ENCODE assay signal across 21 cellular contexts in genomic region chr11:94604496-94604895, GRCh38. TPM values are rescaled to one million over a fixed set of nuclear protein-coding genes. Genes with fewer than 3 reads are reported as not detected.
DNase-seq lines count a peak whose midpoint lies in the region; ATAC-seq and TF ChIP-seq lines count a peak whose summit lies in the region.
"Had no signal": no experiment of that assay in that cellular context is flagged by ENCODE, and none has a peak within 500 bp of the region (broad histone marks: within the 10 kb centered on the region; RNA-seq: fewer than 3 reads in every experiment).

No MANE protein-coding gene starts in this region.

- H4K20me1 ChIP-seq in smooth muscle cell (ENCODE audit: low read depth): no peaks in the 10 kb centered on the region

- H3K9me3 ChIP-seq in HEK293 (ENCODE audit: control insufficient read depth, insufficient read depth, low read depth, low read length): no peaks in the 10 kb centered on the region
- peaks cover 3% of the 10 kb centered on the region for H3K9me3 ChIP-seq in smooth muscle cell (replicated peaks; ENCODE audit: low read depth)
- H3K9me3 ChIP-seq: vagina had no signal

- H3K27me3 Mint-ChIP-seq in WTC11 (ENCODE audit: low read depth): peaks cover 3% of the 10 kb centered on the region; the same call in 1 of the 2 replicates
- H3K27me3 Mint-ChIP-seq: activated naive CD8-positive, alpha-beta T cell treated with anti-CD3 and anti-CD28 coated beads for 36 hours; CD4-positive, CD25-positive, alpha-beta regulatory T cell had no signal

- H3K4me1 ChIP-seq in HEK293 (ENCODE audit: control insufficient read depth, insufficient read depth, low read length): no peaks in the 10 kb centered on the region
- H3K4me1 ChIP-seq in smooth muscle cell (ENCODE audit: low read depth): peaks cover 8% of the 10 kb centered on the region
- H3K4me1 ChIP-seq: vagina had no signal

- H3K27me3 ChIP-seq in smooth muscle cell (ENCODE audit: low read depth): no peaks in the 10 kb centered on the region
- H3K27me3 ChIP-seq: vagina had no signal

- no peaks in the 10 kb centered on the region for H3K79me2 ChIP-seq in smooth muscle cell (ENCODE audit: low read depth)

- H3K27ac Mint-ChIP-seq in WTC11: no peak overlapping the region
- H3K27ac Mint-ChIP-seq: activated naive CD8-positive, alpha-beta T cell treated with anti-CD3 and anti-CD28 coated beads for 36 hours; CD4-positive, CD25-positive, alpha-beta regulatory T cell; endodermal cell; nephron progenitor cell had no signal

- H3K4me3 ChIP-seq in HEK293 (ENCODE audit: low read depth, low read length) (no peak overlapping the region), smooth muscle cell (no peak overlapping the region)
- H3K4me3 ChIP-seq: left ventricle myocardium inferior, vagina had no signal

- CTCF ChIA-PET in HEK293 (lab: Yijun Ruan, JAX): interaction anchor here (0.5 to 2.0 kb wide), 2 partner anchors 18 to 263 kb away, joined by 4 to 10 read pairs; no protein-coding TSS in a partner anchor
- CTCF ChIA-PET in WTC11 (lab: Charles Lee): no interaction called here

- ATAC-seq in WTC11 (peak; percentile 86), GM19463 (IDR thresholded peaks at IDR 0.05; ENCODE audit: unreplicated experiment) (no peak)

- H3K4me2 ChIP-seq in smooth muscle cell: peak overlapping the region; percentile 8

- H3K9me3 Mint-ChIP-seq in WTC11: peaks cover 24% of the 10 kb centered on the region

- H3K27ac ChIP-seq in HEK293 (ENCODE audit: extremely low read depth, low read depth, low read length): no peak overlapping the region
- H3K27ac ChIP-seq in smooth muscle cell (ENCODE audit: low read depth): no peak overlapping the region
- H3K27ac ChIP-seq: left ventricle myocardium inferior, RWPE1, vagina had no signal

- no peak overlapping the region for H3K9ac ChIP-seq in smooth muscle cell (ENCODE audit: low read depth)

- H3K36me3 ChIP-seq in HEK293 (ENCODE audit: control insufficient read depth in 2 of 2, insufficient read depth in 1 of 2, low read length in 2 of 2) (no peaks in the 10 kb centered on the region), smooth muscle cell (ENCODE audit: low read depth) (peaks cover 4% of the 10 kb centered on the region)

- no peak overlapping the region for H3K4me3 Mint-ChIP-seq in WTC11
- H3K4me3 Mint-ChIP-seq: activated naive CD8-positive, alpha-beta T cell treated with anti-CD3 and anti-CD28 coated beads for 36 hours; CD4-positive, CD25-positive, alpha-beta regulatory T cell; endodermal cell; nephron progenitor cell had no signal

- peaks cover 17% of the 10 kb centered on the region for H3K36me3 Mint-ChIP-seq in WTC11

- H3F3A ChIP-seq in smooth muscle cell (ENCODE audit: low read depth): peaks cover 10% of the 10 kb centered on the region

- H2AFZ ChIP-seq in smooth muscle cell (ENCODE audit: low read depth): no peak overlapping the region

- 55% methylated on average over 3 of the region's 3 CpGs for WGBS in smooth muscle cell (ENCODE audit: low lambda C conversion rate)

- DNase-seq in WTC11 (ENCODE audit: low spot score) (no peak), glomerular visceral epithelial cell (ENCODE audit: extremely low spot score) (peak; percentile 2), smooth muscle cell (lab: John Stamatoyannopoulos, UW; ENCODE audit: unreplicated experiment) (no peak), cerebellum (ENCODE audit: low spot score) (no peak), MV-4-11 (lab: John Stamatoyannopoulos, UW) (no peak)
- DNase-seq: activated CD4-positive, alpha-beta T cell treated with anti-CD3 and anti-CD28 coated beads, Interleukin-2, amount 50 U/mL, for 48 hours; activated CD4-positive, CD25-positive, alpha-beta regulatory T cell; activated naive CD8-positive, alpha-beta T cell treated with anti-CD3 and anti-CD28 coated beads for 36 hours; CD4-positive, CD25-positive, alpha-beta regulatory T cell; DMS153; endodermal cell; left ventricle myocardium inferior; NCI-H1417; NCI-H510A; nephron progenitor cell; substantia nigra; T1000 had no signal

- POLR2A ChIA-PET in HEK293 (lab: Yijun Ruan, JAX): no interaction called here
- POLR2A ChIA-PET in WTC11 (lab: Charles Lee): no interaction called here

- H3K4me1 Mint-ChIP-seq in WTC11: peaks cover 23% of the 10 kb centered on the region
- H3K4me1 Mint-ChIP-seq: activated naive CD8-positive, alpha-beta T cell treated with anti-CD3 and anti-CD28 coated beads for 36 hours; CD4-positive, CD25-positive, alpha-beta regulatory T cell; nephron progenitor cell had no signal

- TF ChIP-seq CTCF in HEK293 (tag by site-specific recombination; IDR thresholded peaks at IDR 0.05): no peak
- no peak for TF ChIP-seq CTCF in WTC11 (IDR thresholded peaks at IDR 0.05)
- no peak for TF ChIP-seq CTCF in smooth muscle cell (IDR thresholded peaks at IDR 0.05; ENCODE audit: borderline replicate concordance, insufficient read depth, poor library complexity, severe bottlenecking)

TF ChIP-seq in HEK293, 187 proteins besides CTCF, POLR2A, EP300 and RAD21 (continues in another document):
- TF ChIP-seq ZNF529 (tag by site-specific recombination; IDR thresholded peaks at IDR 0.05; ENCODE audit: insufficient replicate concordance) (no peak), ZBTB17 (tag by site-specific recombination; IDR thresholded peaks at IDR 0.05) (no peak)

TF ChIP-seq in WTC11, 78 proteins besides CTCF, POLR2A, EP300 and RAD21:
- TF ChIP-seq TEAD4 (CRISPR knock-in tag; IDR thresholded peaks at IDR 0.05) (no peak), CDX4 (CRISPR knock-in tag; IDR thresholded peaks at IDR 0.05; ENCODE audit: borderline replicate concordance) (no peak), PRRX2 (CRISPR knock-in tag; IDR thresholded peaks at IDR 0.05) (no peak), OVOL2 (CRISPR knock-in tag; IDR thresholded peaks at IDR 0.05; ENCODE audit: borderline replicate concordance) (no peak), ZBTB21 (CRISPR knock-in tag; IDR thresholded peaks at IDR 0.05; ENCODE audit: borderline replicate concordance) (no peak), MXD4 (CRISPR knock-in tag; IDR thresholded peaks at IDR 0.05; ENCODE audit: borderline replicate concordance) (no peak), TP53 (CRISPR knock-in tag; IDR thresholded peaks at IDR 0.05) (no peak), ATF2 (CRISPR knock-in tag; IDR thresholded peaks at IDR 0.05; ENCODE audit: borderline replicate concordance, low read depth) (no peak)

RNA-seq across cellular contexts. Expression of gene PIWIL4, which starts 37.3 kb away (rescaled TPM):
- total RNA-seq in WTC11 (2021): 0.33 to 0.66 TPM (median 0.62 TPM) in 3 replicates
- total RNA-seq in smooth muscle cell: 2.9 and 3.1 TPM in 2 replicates
- 0.88 and 2.9 TPM in 2 replicates for polyA plus RNA-seq in smooth muscle cell
- 3.6 TPM for total RNA-seq in cerebellum
